ENCODE assay signal across 19 cellular contexts in the genomic region with DNA sequence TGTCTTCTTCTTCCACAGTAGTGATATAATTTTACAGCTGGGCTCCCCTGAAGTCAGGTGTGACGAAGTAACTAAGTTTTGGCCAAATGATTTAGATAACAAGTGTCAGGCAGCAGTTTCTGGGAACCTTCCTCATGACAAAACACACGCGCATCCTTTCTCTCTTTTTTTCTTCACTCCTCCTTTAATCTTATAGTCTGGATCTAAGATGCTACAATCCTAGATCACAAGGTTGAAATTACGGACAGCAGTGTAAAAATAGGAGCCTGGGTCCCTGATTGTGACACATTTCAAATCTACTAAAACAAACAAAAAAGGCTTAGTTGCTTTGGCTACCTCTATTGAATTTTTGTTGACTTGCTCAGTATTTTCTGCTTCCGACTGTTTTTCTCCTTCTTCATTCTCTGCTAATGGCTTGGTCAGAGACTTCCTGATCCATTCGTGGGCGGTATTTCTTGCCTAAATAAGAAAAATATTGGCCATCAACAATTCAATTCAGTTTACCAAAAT. TPM values are rescaled to one million over a fixed set of nuclear protein-coding genes. Genes with fewer than 3 reads are reported as not detected.
A peak's percentile ranks its signal among the peaks of the same experiment; 100 is the strongest.
DNase-seq lines count a peak whose midpoint lies in the region; ATAC-seq, FAIRE-seq and TF ChIP-seq lines count a peak whose summit lies in the region.
"Had no signal": no experiment of that assay in that cellular context is flagged by ENCODE, and none has a peak within 500 bp of the region (broad histone marks: within the 10 kb centered on the region; RNA-seq: fewer than 3 reads in every experiment).

No MANE protein-coding gene starts in this region.

- H2AFZ ChIP-seq in endothelial cell of umbilical vein (ENCODE audit: low read depth, low read length) (peak overlapping the region; percentile 38), osteoblast (ENCODE audit: low read length) (no peak overlapping the region)

- FAIRE-seq in endothelial cell of umbilical vein (lab: Jason Lieb, UNC): peak; percentile 21
- FAIRE-seq: GM18507 had no signal

- peaks cover 0 to 5% of the 10 kb centered on the region in 2 experiments for H3K36me3 ChIP-seq in endothelial cell of umbilical vein (ENCODE audit: control insufficient read depth in 2 of 2, extremely low read depth in 1 of 2, insufficient read depth in 2 of 2, low read length in 2 of 2)
- peaks cover 0 to 47% (median 10%) of the 10 kb centered on the region in 9 donors for H3K36me3 ChIP-seq in heart right ventricle
- H3K36me3 ChIP-seq in osteoblast (ENCODE audit: insufficient read depth, low read length): peaks cover 13% of the 10 kb centered on the region
- H3K36me3 ChIP-seq in transverse colon: peaks cover 0 to 5% (median 2%) of the 10 kb centered on the region in 4 donors

- ATAC-seq in heart right ventricle (peak in 4 of 8 donors; percentile 20 to 32 (median 30)), GM21367 (IDR thresholded peaks at IDR 0.05; ENCODE audit: unreplicated experiment) (no peak)
- ATAC-seq: activated CD8-positive, alpha-beta memory T cell treated with anti-CD3 and anti-CD28 coated beads, Interleukin-2, amount 10 ng/mL, durations not matched to agents 7 days and 5 days; SK-N-SH treated with all-trans-retinoic acid at 6 μM for 48 hours had no signal

- no peak overlapping the region for H3K4me3 ChIP-seq in endothelial cell of umbilical vein (replicated peaks in 1 of 3; ENCODE audit: insufficient read depth in 1 of 3, low read depth in 1 of 3, low read length in 3 of 3)
- peak overlapping the region in 1 of 10 donors; percentile 21 for H3K4me3 ChIP-seq in heart right ventricle
- no peak overlapping the region for H3K4me3 ChIP-seq in osteoblast (ENCODE audit: insufficient read depth, low read length)
- H3K4me3 ChIP-seq in transverse colon: no peak overlapping the region
- H3K4me3 ChIP-seq: body of pancreas, lung had no signal

- H3K79me2 ChIP-seq in endothelial cell of umbilical vein (ENCODE audit: control insufficient read depth, insufficient read depth, low read length): no peaks in the 10 kb centered on the region
- H3K79me2 ChIP-seq in osteoblast (ENCODE audit: insufficient read depth, low read length): no peaks in the 10 kb centered on the region

- TSS peak; percentile 96 for BruUV-seq in endothelial cell of umbilical vein (replicated peaks; lab: Mats Ljungman, UMichigan)

- H3K4me2 ChIP-seq in endothelial cell of umbilical vein (ENCODE audit: insufficient read depth, low read length) (peak overlapping the region; percentile 57), osteoblast (ENCODE audit: insufficient read depth, low read length) (no peak overlapping the region)

- dilution Hi-C loops in endothelial cell of umbilical vein (cut with MboI; ENCODE audit: extremely low pct_ligation_motif_present, low sequenced_read_pairs): no loop called here

- H3K9me3 ChIP-seq in endothelial cell of umbilical vein (replicated peaks; ENCODE audit: control insufficient read depth, insufficient read depth, low read length) (no peaks in the 10 kb centered on the region), heart right ventricle (peaks cover 0 to 9% (median 0%) of the 10 kb centered on the region in 11 donors), osteoblast (ENCODE audit: low read depth, low read length) (no peaks in the 10 kb centered on the region), transverse colon (no peaks in the 10 kb centered on the region)
- H3K9me3 ChIP-seq: body of pancreas, neutrophil had no signal

- H4K20me1 ChIP-seq in endothelial cell of umbilical vein (replicated peaks; ENCODE audit: control insufficient read depth, extremely low read depth, insufficient read depth, low read length) (no peaks in the 10 kb centered on the region), osteoblast (ENCODE audit: insufficient read depth, low read length) (no peaks in the 10 kb centered on the region)

- TF ChIP-seq EP300 in transverse colon (IDR thresholded peaks at IDR 0.05; ENCODE audit: low read depth): no peak

- peak; percentile 14 for DNase-seq in endothelial cell of umbilical vein (ENCODE audit: low read depth, low spot score)
- DNase-seq in heart right ventricle: no peak
- peak; percentile 27 for DNase-seq in osteoblast (ENCODE audit: insufficient read length, low spot score, missing footprints)
- no peak for DNase-seq in transverse colon
- DNase-seq in amniotic stem cell (lab: John Stamatoyannopoulos, UW): no peak
- DNase-seq in SW 1271 (lab: John Stamatoyannopoulos, UW): no peak
- DNase-seq: activated CD4-positive, alpha-beta T cell treated with anti-CD3 and anti-CD28 coated beads, Interleukin-2, amount 10 ng/mL, durations not matched to agents 7 days and 5 days; activated CD8-positive, alpha-beta memory T cell treated with anti-CD3 and anti-CD28 coated beads, Interleukin-2, amount 10 ng/mL, durations not matched to agents 7 days and 5 days; MV-4-11; NCI-H1694; NCI-H2171 treated with DMSO at 0.1 percent for 48 hours; NCI-H526 treated with DMSO at 0.1 percent for 48 hours had no signal

- peak overlapping the region; percentile 60 for H3K9ac ChIP-seq in endothelial cell of umbilical vein (replicated peaks; ENCODE audit: extremely low read depth, insufficient read depth, low read length)

- POLR2A ChIA-PET in endothelial cell of umbilical vein (lab: Charles Lee): interaction anchor here (1.8 kb wide), 1 partner anchor 36 kb away, joined by 5 read pairs; a partner anchor contains a TSS

- H3K27ac ChIP-seq in endothelial cell of umbilical vein (ENCODE audit: insufficient read depth, low read depth, low read length) (peak overlapping the region; percentile 86), heart right ventricle (peak overlapping the region; percentile 60 to 93 (median 82)), osteoblast (ENCODE audit: low read depth, low read length) (no peak overlapping the region), transverse colon (peak overlapping the region; percentile 17 to 60 (median 50))
- H3K27ac ChIP-seq: neutrophil, VCaP had no signal

- H3K9me1 ChIP-seq in endothelial cell of umbilical vein (replicated peaks; ENCODE audit: control insufficient read depth, extremely low read depth, insufficient read depth, low read length): no peaks in the 10 kb centered on the region

- peaks cover 17% of the 10 kb centered on the region for H3K4me1 ChIP-seq in endothelial cell of umbilical vein (ENCODE audit: control insufficient read depth, extremely low read depth, insufficient read depth, low read length)
- H3K4me1 ChIP-seq in heart right ventricle: peaks cover 0 to 27% (median 18%) of the 10 kb centered on the region in 9 donors
- H3K4me1 ChIP-seq in osteoblast (ENCODE audit: insufficient read depth, low read length): no peaks in the 10 kb centered on the region
- peaks cover 0 to 8% (median 0%) of the 10 kb centered on the region in 4 donors for H3K4me1 ChIP-seq in transverse colon
- H3K4me1 ChIP-seq: body of pancreas had no signal

- no peak for TF ChIP-seq CTCF in endothelial cell of umbilical vein (IDR thresholded peaks at IDR 0.05; ENCODE audit: extremely low read depth in 1 of 2, insufficient read depth in 1 of 2, low read depth in 1 of 2, low read length in 2 of 2)
- no peak for TF ChIP-seq CTCF in heart right ventricle (IDR thresholded peaks at IDR 0.05)
- TF ChIP-seq CTCF in osteoblast (IDR thresholded peaks at IDR 0.05; ENCODE audit: extremely low read depth, low read depth, low read length): no peak
- no peak for TF ChIP-seq CTCF in transverse colon (IDR thresholded peaks at IDR 0.05)

- intact Hi-C loops in endothelial cell of umbilical vein (cut with micrococcal nuclease) (loop anchor here (1.0 kb wide), 2 partner anchors 36 to 366 kb away; a partner anchor contains a TSS), heart right ventricle (cut with DNase I) (loop anchor here in 3 of 10 donors (5.0 kb wide), 1 partner anchor 35 kb away; a partner anchor contains a TSS), transverse colon (cut with DNase I; ENCODE audit: low total_unique reads) (no loop called here)

- TF ChIP-seq POLR2A in endothelial cell of umbilical vein (IDR thresholded peaks at IDR 0.05; ENCODE audit: low read depth, low read length) (no peak), transverse colon (IDR thresholded peaks at IDR 0.05) (no peak)

- H3K27me3 ChIP-seq in endothelial cell of umbilical vein (ENCODE audit: control insufficient read depth in 2 of 2, insufficient read depth in 2 of 2, low read length in 2 of 2): no peaks in the 10 kb centered on the region
- H3K27me3 ChIP-seq in heart right ventricle: no peaks in the 10 kb centered on the region
- H3K27me3 ChIP-seq in osteoblast (ENCODE audit: insufficient read depth, low read length): no peaks in the 10 kb centered on the region
- no peaks in the 10 kb centered on the region for H3K27me3 ChIP-seq in transverse colon
- H3K27me3 ChIP-seq: body of pancreas, neutrophil had no signal

- CTCF ChIA-PET in endothelial cell of umbilical vein (lab: Charles Lee): interaction anchor here (1.0 to 1.3 kb wide), 2 partner anchors 28 to 36 kb away, joined by 3 to 6 read pairs; a partner anchor contains a TSS

- in situ Hi-C loops in transverse colon (cut with MboI; ENCODE audit: low pct_ligation_motif_present in 1 of 4, low pct_unique_long_range_greater_than_20kb in 1 of 4, low sequenced_read_pairs in 3 of 4): no loop called here

- 45 to 59% methylated on average over 7 of the region's 7 CpGs for WGBS in heart right ventricle, 2 donors
- 80 to 94% methylated on average over 3 to 7 of the region's 7 CpGs for WGBS in transverse colon (ENCODE audit: low coverage in 1 of 2), 2 donors

RNA-seq across cellular contexts. Expression of a gene that starts 36.1 kb away (rescaled TPM):
- total RNA-seq in endothelial cell of umbilical vein (26.6 and 31.3 TPM in 2 replicates), heart right ventricle (10 to 100 TPM; 25.5 to 47.5 (median 36.5) TPM), osteoblast (31.8 and 40.9 TPM in 2 replicates), transverse colon (10 to 100 TPM in 2 of 4 donors, 1 to 10 TPM in 2; 4.5 to 18.0 (median 10.6) TPM)
- polyA plus RNA-seq in endothelial cell of umbilical vein (7.7 and 9.6 TPM in 2 replicates), heart right ventricle (10 to 100 TPM in 1 of 2 donors, 1 to 10 TPM in 1; 7.8 to 13.0 TPM)
- 11.7 and 13.2 TPM in 2 replicates for polyA plus RNA-seq in endothelial cell of umbilical vein (2011; cell fraction: cytosol; rRNA removed)
- polyA plus RNA-seq in endothelial cell of umbilical vein (2011; cell fraction: nucleus; rRNA removed): 20.7 and 21.1 TPM in 2 replicates
- 15.7 and 24.0 TPM in 2 replicates for polyA plus RNA-seq in endothelial cell of umbilical vein (2012)
- 19.8 and 28.5 TPM in 2 replicates for polyA minus RNA-seq in endothelial cell of umbilical vein
- polyA minus RNA-seq in endothelial cell of umbilical vein (2011; cell fraction: cytosol; rRNA and poly(A)+ RNA removed): 5.7 TPM
- polyA minus RNA-seq in endothelial cell of umbilical vein (2011; cell fraction: nucleus; rRNA and poly(A)+ RNA removed): 23.7 and 25.1 TPM in 2 replicates

RNA-seq across cellular contexts. Expression of a gene that starts 36.2 kb away (rescaled TPM):
- total RNA-seq in endothelial cell of umbilical vein (31.7 and 35.3 TPM in 2 replicates), heart right ventricle (10 to 100 TPM; 23.2 to 44.3 (median 34.1) TPM), osteoblast (84.3 and 90.1 TPM in 2 replicates), transverse colon (10 to 100 TPM in 3 of 4 donors, 1 to 10 TPM in 1; 5.0 to 45.3 (median 35.1) TPM)
- polyA plus RNA-seq in endothelial cell of umbilical vein (18.2 and 19.5 TPM in 2 replicates), heart right ventricle (1 to 10 TPM; 2.7 to 8.5 TPM)
- 13.5 and 16.7 TPM in 2 replicates for polyA plus RNA-seq in endothelial cell of umbilical vein (2011; cell fraction: cytosol; rRNA removed)
- 14.6 and 16.9 TPM in 2 replicates for polyA plus RNA-seq in endothelial cell of umbilical vein (2011; cell fraction: nucleus; rRNA removed)
- 25.2 and 29.6 TPM in 2 replicates for polyA plus RNA-seq in endothelial cell of umbilical vein (2012)
- 75.7 and 94.0 TPM in 2 replicates for polyA minus RNA-seq in endothelial cell of umbilical vein
- polyA minus RNA-seq in endothelial cell of umbilical vein (2011; cell fraction: cytosol; rRNA and poly(A)+ RNA removed): 35.5 TPM
- 45.0 and 69.3 TPM in 2 replicates for polyA minus RNA-seq in endothelial cell of umbilical vein (2011; cell fraction: nucleus; rRNA and poly(A)+ RNA removed)

Comparison
In these comparisons a context has a peak if more than half of its experiments do, and no peak if none do; other contexts are left out.
1. DNase-seq: peak in endothelial cell of umbilical vein (single experiment) and osteoblast (single experiment); none in heart right ventricle (0 of 2), transverse colon (single experiment), amniotic stem cell (single experiment) and SW 1271 (0 of 2).